In genomic region chr13:30865131-30866009, GRCh38 we compare ENCODE assay signal across 9 cellular contexts. TPM values are rescaled to one million over a fixed set of nuclear protein-coding genes. Genes with fewer than 3 reads are reported as not detected.
DNase-seq lines count a peak whose midpoint lies in the region; ATAC-seq and TF ChIP-seq lines count a peak whose summit lies in the region.
"Had no signal": no experiment of that assay in that cellular context is flagged by ENCODE, and none has a peak within 500 bp of the region (broad histone marks: within the 10 kb centered on the region; RNA-seq: fewer than 3 reads in every experiment).

No MANE protein-coding gene starts in this region.

- H3K27ac ChIP-seq in coronary artery (peak overlapping the region; percentile 83 to 86), left lung (peak overlapping the region; percentile 50 to 63)

- peak; percentile 70 for ATAC-seq in HG03108 (IDR thresholded peaks at IDR 0.05; ENCODE audit: unreplicated experiment)
- peak; percentile 93 for ATAC-seq in left lung

- H3K4me1 ChIP-seq in left lung, result peaks cover 0 to 6% of the 10 kb centered on the region in 2 donors

- no peaks in the 10 kb centered on the region for H3K9me3 ChIP-seq in left lung

- peaks cover 0 to 8% of the 10 kb centered on the region in 2 donors for H3K27me3 ChIP-seq in left lung
- H3K27me3 ChIP-seq: BLaER1 treated with 17β-estradiol and CSF1 and Interleukin-3, amounts not matched to agents 10 nM and 100 nM had no signal

- DNase-seq in NCI-H1436 (lab: John Stamatoyannopoulos, UW), result peak; percentile 27
- no peak for DNase-seq in NCI-H1436 treated with DMSO at 0.1 percent for 48 hours (lab: John Stamatoyannopoulos, UW)
- DNase-seq in NCI-H446 (lab: John Stamatoyannopoulos, UW), result peak; percentile 67 to 86
- DNase-seq in activated CD4-positive, CD25-positive, alpha-beta regulatory T cell treated with anti-CD3 and anti-CD28 coated beads, Interleukin-2, amount 50 U/mL, for 72 hours, result peak; percentile 45
- DNase-seq in coronary artery (ENCODE audit: low spot score), result peak; percentile 88
- peak in 1 of 2 donors; percentile 76 for DNase-seq in left lung
- peak; percentile 68 for DNase-seq in stimulated activated CD4-positive, alpha-beta T cell treated with anti-CD3 and anti-CD28 coated beads, Interleukin-1b, Interleukin-23, amount 100 ng/mL, for 48 hours

- H3K36me3 ChIP-seq in left lung, result no peaks in the 10 kb centered on the region
- H3K36me3 ChIP-seq: BLaER1 treated with 17β-estradiol and CSF1 and Interleukin-3, amounts not matched to agents 10 nM and 100 nM had no signal

- intact Hi-C loops in left lung (cut with DNase I), result no loop called here

- TF ChIP-seq CTCF in coronary artery (IDR thresholded peaks at IDR 0.05) (peak; percentile 83), left lung (IDR thresholded peaks at IDR 0.05) (peak; percentile 75 to 85)

- peak overlapping the region; percentile 3 for H3K4me3 ChIP-seq in coronary artery
- H3K4me3 ChIP-seq in left lung, result no peak overlapping the region
- H3K4me3 ChIP-seq: BLaER1 treated with 17β-estradiol and CSF1 and Interleukin-3, amounts not matched to agents 10 nM and 100 nM had no signal

RNA-seq across cellular contexts. Expression of gene MEDAG, which starts 40.7 kb away (rescaled TPM):
- 10 to 100 TPM; 10.6 to 16.5 TPM for total RNA-seq in left lung
